Comparison of ENCODE assay signal across 13 cellular contexts in the genomic region with DNA sequence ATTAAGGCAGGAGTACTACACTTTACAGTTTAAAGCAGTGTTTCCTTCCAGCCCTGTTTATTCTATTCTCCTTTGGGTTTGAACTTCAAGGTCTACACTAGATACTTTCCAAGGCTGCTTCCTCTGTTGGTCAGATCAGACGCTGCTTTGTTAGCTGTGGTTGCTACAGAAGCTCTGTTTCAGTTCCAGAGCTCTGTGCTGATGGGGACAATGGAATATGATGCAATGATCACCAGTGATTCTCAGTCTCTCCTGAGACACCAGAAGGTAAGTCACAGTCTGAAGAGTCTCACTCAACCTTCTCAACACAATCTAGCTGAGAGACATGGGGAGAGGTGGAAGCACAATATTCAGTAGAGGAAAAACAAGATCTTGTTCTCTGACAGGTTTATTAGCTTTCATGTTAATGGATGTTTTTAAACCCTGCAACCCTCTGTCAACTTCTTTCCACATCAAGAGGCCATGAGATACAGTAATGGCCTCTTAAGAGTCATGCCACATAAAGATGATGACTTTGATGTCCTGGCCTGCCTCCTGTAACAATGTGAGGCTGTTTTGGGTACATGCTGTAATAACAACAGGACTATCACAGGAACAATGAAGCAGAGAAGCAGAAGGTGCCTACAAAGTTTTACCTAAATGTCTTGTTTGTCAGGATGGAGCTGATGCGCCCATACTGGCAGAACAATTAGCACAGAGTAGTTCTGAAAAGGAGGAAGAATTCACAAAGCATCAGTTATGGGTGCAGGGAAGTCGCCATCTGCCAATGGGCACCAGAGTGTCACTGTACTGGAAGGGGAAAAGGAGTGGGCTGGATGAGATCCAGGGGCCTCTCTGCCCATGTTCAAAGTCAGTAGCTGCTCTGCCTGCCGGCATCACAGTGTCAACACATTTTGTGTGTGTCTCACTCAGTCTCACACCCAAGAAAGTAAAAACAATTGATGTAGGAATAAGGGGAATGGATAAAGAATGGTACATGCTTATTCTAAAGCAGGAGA. TPM values are rescaled to one million over a fixed set of nuclear protein-coding genes. Genes with fewer than 3 reads are reported as not detected.
DNase-seq lines count a peak whose midpoint lies in the region; ATAC-seq and TF ChIP-seq lines count a peak whose summit lies in the region.
"Had no signal": no experiment of that assay in that cellular context is flagged by ENCODE, and none has a peak within 500 bp of the region (broad histone marks: within the 10 kb centered on the region; RNA-seq: fewer than 3 reads in every experiment).

No MANE protein-coding gene starts in this region.

- H3K4me1 ChIP-seq in testis, result peaks cover 25% of the 10 kb centered on the region

- intact Hi-C loops in dorsolateral prefrontal cortex (cut with DNase I), result no loop called here
- intact Hi-C loops in testis (cut with DNase I; ENCODE audit: low total_unique reads), result no loop called here

- no peak for TF ChIP-seq POLR2A in testis (IDR thresholded peaks at IDR 0.05)

- H3K36me3 ChIP-seq in testis (ENCODE audit: low read depth, missing control alignments), result no peaks in the 10 kb centered on the region
- H3K36me3 ChIP-seq: ovary had no signal

- no peak overlapping the region for H3K4me3 Mint-ChIP-seq in activated T-cell treated with anti-CD3 and anti-CD28 coated beads, Interleukin-2, amount 50 U/mL, for 72 hours

- H3K27me3 ChIP-seq in dorsolateral prefrontal cortex (no peaks in the 10 kb centered on the region), testis (no peaks in the 10 kb centered on the region)
- H3K27me3 ChIP-seq: MG63, ovary had no signal

- H3K4me3 ChIP-seq in dorsolateral prefrontal cortex (no peak overlapping the region), testis (no peak overlapping the region)
- H3K4me3 ChIP-seq: MG63, ovary had no signal

- H3K9me3 Mint-ChIP-seq in activated T-cell treated with anti-CD3 and anti-CD28 coated beads, Interleukin-2, amount 50 U/mL, for 72 hours, result no peaks in the 10 kb centered on the region

- H3K27ac ChIP-seq in dorsolateral prefrontal cortex (peak overlapping the region; percentile 2 to 100 (median 86)), testis (peak overlapping the region; percentile 14 to 59)
- H3K27ac ChIP-seq: ovary had no signal

- peak overlapping the region; percentile 25 for H3K27ac Mint-ChIP-seq in activated T-cell treated with anti-CD3 and anti-CD28 coated beads, Interleukin-2, amount 50 U/mL, for 72 hours

- H3K4me1 Mint-ChIP-seq in activated T-cell treated with anti-CD3 and anti-CD28 coated beads, Interleukin-2, amount 50 U/mL, for 72 hours (ENCODE audit: low read depth), result peaks cover 22% of the 10 kb centered on the region

- no peak for DNase-seq in activated T-cell treated with anti-CD3 and anti-CD28 coated beads, Interleukin-2, amount 50 U/mL, for 72 hours
- no peak for DNase-seq in activated T-cell treated with anti-CD3 and anti-CD28 coated beads for 4 hours
- DNase-seq in NCI-H187 (lab: John Stamatoyannopoulos, UW), result peak; percentile 54 to 67
- DNase-seq in dorsolateral prefrontal cortex, result peak in 1 of 10 donors; percentile 51
- peak; percentile 56 for DNase-seq in testis
- DNase-seq in NCI-H82 treated with DMSO at 0.1 percent for 48 hours (lab: John Stamatoyannopoulos, UW; ENCODE audit: unreplicated experiment), result no peak
- DNase-seq in stimulated activated CD4-positive, alpha-beta T cell treated with anti-CD3 and anti-CD28 coated beads, Interleukin-2, amount 100 ng/mL, for 24 hours, result no peak
- DNase-seq: activated effector memory CD4-positive, alpha-beta T cell treated with Interleukin-2 at 50 U/mL for 16 hours; cerebellar nuclear complex; mammary epithelial cell; MG63; ovary had no signal

- H3K9me3 ChIP-seq in testis, result no peaks in the 10 kb centered on the region
- H3K9me3 ChIP-seq: MG63, ovary had no signal

- peak in 1 of 56 donors; percentile 20 for TF ChIP-seq CTCF in dorsolateral prefrontal cortex (IDR thresholded peaks at IDR 0.05 in 54 of 56, conservative IDR thresholded peaks at IDR 0.05 in 2 of 56; ENCODE audit: low read depth in 1 of 56, partially characterized antibody in 56 of 56)
- TF ChIP-seq CTCF in testis (IDR thresholded peaks at IDR 0.05), result no peak

- H3K27me3 Mint-ChIP-seq in activated T-cell treated with anti-CD3 and anti-CD28 coated beads, Interleukin-2, amount 50 U/mL, for 72 hours (ENCODE audit: low read depth), result no peaks in the 10 kb centered on the region

- 61 to 71% methylated on average over 4 of the region's 4 CpGs for WGBS in testis, 2 donors

- H3K36me3 Mint-ChIP-seq in activated T-cell treated with anti-CD3 and anti-CD28 coated beads, Interleukin-2, amount 50 U/mL, for 72 hours (ENCODE audit: insufficient read depth in 2 of 2), result peaks cover 7 to 16% of the 10 kb centered on the region in 2 donors

- peak; percentile 59 to 68 for ATAC-seq in activated T-cell treated with anti-CD3 and anti-CD28 coated beads, Interleukin-2, amount 50 U/mL, for 72 hours (replicated peaks in 1 of 2)
- ATAC-seq in GM21529 (IDR thresholded peaks at IDR 0.05; ENCODE audit: unreplicated experiment), result no peak

RNA-seq across cellular contexts. Expression of gene PSME3IP1, which starts 33.4 kb away (rescaled TPM):
- total RNA-seq in activated T-cell treated with anti-CD3 and anti-CD28 coated beads, Interleukin-2, amount 50 U/mL, for 72 hours, result 100 to 1,000 TPM; 120 to 140 TPM
- total RNA-seq in dorsolateral prefrontal cortex, result 100 to 1,000 TPM; 100 to 178 (median 132) TPM
- 100 to 1,000 TPM in 1 of 2 donors, 10 to 100 TPM in 1; 96.4 to 122 TPM for total RNA-seq in testis
- polyA plus RNA-seq in testis (ENCODE audit: insufficient read depth, low read depth, low replicate concordance), result 224 TPM

RNA-seq across cellular contexts. Expression of gene RSPRY1, which starts 33.7 kb away (rescaled TPM):
- 10 to 100 TPM; 33.9 to 39.8 TPM for total RNA-seq in activated T-cell treated with anti-CD3 and anti-CD28 coated beads, Interleukin-2, amount 50 U/mL, for 72 hours
- 10 to 100 TPM; 21.4 to 53.0 (median 33.6) TPM for total RNA-seq in dorsolateral prefrontal cortex
- total RNA-seq in testis, result 10 to 100 TPM; 73.3 to 81.2 TPM
- polyA plus RNA-seq in testis (ENCODE audit: insufficient read depth, low read depth, low replicate concordance), result 53.0 TPM

Comparison
In these comparisons a context has a peak if more than half of its experiments do, and no peak if none do; other contexts are left out.
1. DNase-seq: peak in NCI-H187 (2 of 2) and testis (single experiment); none in activated T-cell treated with anti-CD3 and anti-CD28 coated beads, Interleukin-2, amount 50 U/mL, for 72 hours (0 of 2), activated T-cell treated with anti-CD3 and anti-CD28 coated beads for 4 hours (single experiment), NCI-H82 treated with DMSO at 0.1 percent for 48 hours (single experiment) and stimulated activated CD4-positive, alpha-beta T cell treated with anti-CD3 and anti-CD28 coated beads, Interleukin-2, amount 100 ng/mL, for 24 hours (0 of 2).